Comparison of ENCODE assay signal across 18 cellular contexts in genomic region chr10:6233725-6234277, GRCh38.
"Had no signal": no experiment of that assay in that cellular context is flagged by ENCODE, and none has a peak within 500 bp of the region (broad histone marks: within the 10 kb centered on the region; RNA-seq: fewer than 3 reads in every experiment).

No MANE protein-coding gene starts in this region.

- H3K9me3 ChIP-seq: adrenal gland, transverse colon, vagina had no signal

- FAIRE-seq: frontal cortex had no signal

- H3K4me3 ChIP-seq: adrenal gland, heart left ventricle, lung, skin epidermis, transverse colon, vagina had no signal

- H3K9me3 Mint-ChIP-seq: central memory CD8-positive, alpha-beta T cell had no signal

- DNase-seq: activated CD4-positive, alpha-beta T cell treated with anti-CD3 and anti-CD28 coated beads for 48 hours; activated CD8-positive, alpha-beta memory T cell treated with anti-CD3 and anti-CD28 coated beads for 24 hours; activated naive CD4-positive, alpha-beta T cell treated with anti-CD3 and anti-CD28 coated beads, Interleukin-2, amount 50 U/mL, for 16 hours; activated T-cell treated with anti-CD3 and anti-CD28 coated beads for 4 hours; adrenal gland; dermis blood vessel endothelial cell; endodermal cell; heart left ventricle; left colon; stimulated activated CD4-positive, alpha-beta T cell treated with anti-CD3 and anti-CD28 coated beads, Interleukin-4, amount 100 ng/mL, for 24 hours; stimulated activated naive CD4-positive, alpha-beta T cell treated with Interleukin-2 at 50 U/mL for 16 hours; transverse colon had no signal

- H3K4me3 Mint-ChIP-seq: central memory CD8-positive, alpha-beta T cell; endodermal cell; T-helper 1 cell treated with Interleukin-12 subunit alpha and Interleukin-12 subunit beta and Interleukin-4 antibody, amounts not matched to agents 30 μg/mL and 1 μg/mL, for 36 hours had no signal

- H3K4me1 Mint-ChIP-seq: endodermal cell had no signal

- H3K27ac Mint-ChIP-seq: T-helper 1 cell treated with Interleukin-12 subunit alpha and Interleukin-12 subunit beta and Interleukin-4 antibody, amounts not matched to agents 30 μg/mL and 1 μg/mL, for 36 hours had no signal

- H3K27me3 ChIP-seq: adrenal gland, heart left ventricle, transverse colon, vagina had no signal

- H3K27ac ChIP-seq: adrenal gland, heart left ventricle, skin epidermis, transverse colon, vagina had no signal

- ATAC-seq: heart left ventricle, left colon had no signal

- H3K4me1 ChIP-seq: transverse colon, vagina had no signal
